Comparison of ENCODE assay signal across 9 cellular contexts in the genomic region with DNA sequence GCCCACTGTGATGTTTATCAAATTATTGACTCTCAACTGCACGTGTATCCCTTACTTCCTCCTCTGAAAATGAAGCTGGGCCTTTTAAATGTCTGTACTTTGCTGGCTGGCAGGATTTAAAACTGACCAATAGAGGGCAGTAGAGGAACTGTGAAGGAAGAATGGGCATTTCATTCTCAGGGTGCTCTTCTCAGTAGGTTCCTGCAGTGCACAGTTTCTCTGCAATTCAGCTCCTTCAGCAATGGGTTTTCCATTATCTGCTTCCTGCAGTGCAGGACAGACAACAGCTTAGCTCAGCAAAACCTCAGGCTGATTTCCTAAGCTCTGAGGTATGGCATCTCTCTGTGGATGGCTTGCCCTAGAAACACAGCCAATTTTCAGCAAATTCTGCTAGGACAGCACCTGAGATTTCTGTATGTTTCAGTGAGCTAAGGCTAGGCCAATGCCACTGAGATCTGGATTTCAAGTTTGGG.
A peak's percentile ranks its signal among the peaks of the same experiment; 100 is the strongest.
DNase-seq lines count a peak whose midpoint lies in the region; ATAC-seq and TF ChIP-seq lines count a peak whose summit lies in the region.
"Had no signal": no experiment of that assay in that cellular context is flagged by ENCODE, and none has a peak within 500 bp of the region (broad histone marks: within the 10 kb centered on the region; RNA-seq: fewer than 3 reads in every experiment).

No MANE protein-coding gene starts in this region.

- no peak overlapping the region for H3K27ac Mint-ChIP-seq in immature natural killer cell
- H3K27ac Mint-ChIP-seq: dendritic cell treated with granulocyte-macrophage colony-stimulating factor and Interleukin-4, amounts not matched to agents 40 ng/mL and 50 ng/mL, for 4 days had no signal

- TF ChIP-seq CTCF in 22Rv1 (IDR thresholded peaks at IDR 0.05): peak; percentile 88
- peak; percentile 52 for TF ChIP-seq CTCF in GM12874 (IDR thresholded peaks at IDR 0.05; ENCODE audit: insufficient read depth, low read depth, low read length)
- TF ChIP-seq CTCF in foreskin fibroblast (IDR thresholded peaks at IDR 0.05; ENCODE audit: low read depth, low read length): peak; percentile 16

- no peak overlapping the region for H3K27ac ChIP-seq in 22Rv1

- H3K4me1 Mint-ChIP-seq in immature natural killer cell: no peaks in the 10 kb centered on the region

- DNase-seq in NCI-H1092 treated with DMSO at 0.1 percent for 48 hours (lab: John Stamatoyannopoulos, UW) (peak; percentile 68), SK-N-DZ (ENCODE audit: low spot score) (peak; percentile 76), foreskin fibroblast (peak in 1 of 2 donors; percentile 2), superior temporal gyrus (ENCODE audit: extremely low spot score) (peak; percentile 62), immature natural killer cell (no peak)

- peaks cover 0 to 2% (median 0%) of the 10 kb centered on the region in 3 donors for H3K27me3 Mint-ChIP-seq in immature natural killer cell (ENCODE audit: low read depth in 3 of 3)
- H3K27me3 Mint-ChIP-seq: dendritic cell treated with granulocyte-macrophage colony-stimulating factor and Interleukin-4, amounts not matched to agents 40 ng/mL and 50 ng/mL, for 4 days had no signal

- H3K9me3 Mint-ChIP-seq in immature natural killer cell: peaks cover 4 to 34% (median 24%) of the 10 kb centered on the region in 6 donors
- H3K9me3 Mint-ChIP-seq: dendritic cell treated with granulocyte-macrophage colony-stimulating factor and Interleukin-4, amounts not matched to agents 40 ng/mL and 50 ng/mL, for 4 days had no signal

- peaks cover 0 to 8% (median 2%) of the 10 kb centered on the region in 3 donors for H3K36me3 Mint-ChIP-seq in immature natural killer cell

- H3K4me3 Mint-ChIP-seq in immature natural killer cell: no peak overlapping the region
- H3K4me3 Mint-ChIP-seq: dendritic cell treated with granulocyte-macrophage colony-stimulating factor and Interleukin-4, amounts not matched to agents 40 ng/mL and 50 ng/mL, for 4 days had no signal

- peak; percentile 91 for ATAC-seq in HG02588 (IDR thresholded peaks at IDR 0.05; ENCODE audit: unreplicated experiment)

- H3K4me3 ChIP-seq in foreskin fibroblast (ENCODE audit: low read depth in 1 of 2, low read length in 2 of 2): no peak overlapping the region

Comparison
In these comparisons a context has a peak if more than half of its experiments do, and no peak if none do; other contexts are left out.
1. CTCF ChIP-seq: peak in every context shown above with its lines; median percentile 88 in 22Rv1; 52 in GM12874; 16 in foreskin fibroblast.
2. DNase-seq: peak in NCI-H1092 treated with DMSO at 0.1 percent for 48 hours (single experiment), SK-N-DZ (single experiment) and superior temporal gyrus (single experiment); none in immature natural killer cell (0 of 3).